Comparison of ENCODE assay signal across 10 cellular contexts in genomic region chr20:23047738-23048214, GRCh38. TPM values are rescaled to one million over a fixed set of nuclear protein-coding genes. Genes with fewer than 3 reads are reported as not detected.
DNase-seq lines count a peak whose midpoint lies in the region; ATAC-seq and TF ChIP-seq lines count a peak whose summit lies in the region.
"Had no signal": no experiment of that assay in that cellular context is flagged by ENCODE, and none has a peak within 500 bp of the region (broad histone marks: within the 10 kb centered on the region; RNA-seq: fewer than 3 reads in every experiment).

No MANE protein-coding gene starts in this region.

- H3K4me3 ChIP-seq in stomach smooth muscle (ENCODE audit: low read length in 2 of 2) = peak overlapping the region; percentile 66 to 76

- ATAC-seq in HG03196 (IDR thresholded peaks at IDR 0.05; ENCODE audit: unreplicated experiment) = no peak

- H3K27ac Mint-ChIP-seq in chondrocyte (ENCODE audit: unreplicated experiment) = no peak overlapping the region

- no peaks in the 10 kb centered on the region for H3K9me3 Mint-ChIP-seq in chondrocyte (ENCODE audit: low read depth)

- H3K9ac ChIP-seq in stomach smooth muscle (ENCODE audit: low read length in 2 of 2) = no peak overlapping the region

- no peaks in the 10 kb centered on the region for H3K27me3 Mint-ChIP-seq in chondrocyte (ENCODE audit: low read depth)

- H3K27me3 ChIP-seq in stomach smooth muscle (ENCODE audit: control insufficient read depth in 1 of 2, insufficient read depth in 2 of 2, low read length in 2 of 2) = peaks cover 35 to 71% of the 10 kb centered on the region in 2 donors

- H3K36me3 ChIP-seq in stomach smooth muscle (ENCODE audit: control insufficient read depth in 2 of 2, insufficient read depth in 2 of 2, low read length in 2 of 2) = no peaks in the 10 kb centered on the region

- no peaks in the 10 kb centered on the region for H3K9me3 ChIP-seq in stomach smooth muscle (ENCODE audit: control insufficient read depth in 2 of 2, low read length in 2 of 2)

- H3K27ac ChIP-seq in stomach smooth muscle (ENCODE audit: low read length) = no peak overlapping the region

- peak overlapping the region; percentile 85 for H3K4me3 Mint-ChIP-seq in chondrocyte (ENCODE audit: unreplicated experiment)

- peaks cover 40% of the 10 kb centered on the region for H3K4me1 ChIP-seq in stomach smooth muscle (ENCODE audit: control insufficient read depth, insufficient read depth, low read length)

- DNase-seq in NCI-H510A (lab: John Stamatoyannopoulos, UW) (peak; percentile 36), chondrocyte (ENCODE audit: low spot score) (no peak), left kidney (ENCODE audit: low read depth, low spot score) (peak; percentile 60), amniotic stem cell (lab: John Stamatoyannopoulos, UW) (no peak), NCI-H2196 (lab: John Stamatoyannopoulos, UW; ENCODE audit: unreplicated experiment) (no peak)
- no peak for DNase-seq in activated T-cell treated with anti-CD3 and anti-CD28 coated beads, Interleukin-2, amount 50 U/mL, for 1 hour
- DNase-seq: activated CD8-positive, alpha-beta memory T cell treated with anti-CD3 and anti-CD28 coated beads for 24 hours; NCI-H446 treated with DMSO at 0.1 percent for 48 hours had no signal

- H3K4me1 Mint-ChIP-seq in chondrocyte (ENCODE audit: low read depth) = peaks cover 38% of the 10 kb centered on the region

- no peak for TF ChIP-seq CTCF in chondrocyte (IDR thresholded peaks at IDR 0.05)

- H3K36me3 Mint-ChIP-seq in chondrocyte (ENCODE audit: low read depth) = peaks cover 2% of the 10 kb centered on the region

RNA-seq across cellular contexts. Expression of gene THBD, which starts 1.7 kb away (rescaled TPM):
- 8.0 to 38.2 TPM (median 37.5 TPM) in 3 replicates for total RNA-seq in chondrocyte

RNA-seq across cellular contexts. Expression of gene SSTR4, which starts 12.7 kb away (rescaled TPM):
- 0.33 TPM in 1 of 3 replicates, not detected in the others for total RNA-seq in chondrocyte

RNA-seq across cellular contexts. Expression of gene CD93, which starts 38.3 kb away (rescaled TPM):
- total RNA-seq in chondrocyte = 0.17 to 3.7 TPM (median 3.4 TPM) in 3 replicates

Comparison
In these comparisons a context has a peak if more than half of its experiments do, and no peak if none do; other contexts are left out.
1. DNase-seq: peak in NCI-H510A (single experiment) and left kidney (single experiment); none in chondrocyte (single experiment), amniotic stem cell (single experiment), activated T-cell treated with anti-CD3 and anti-CD28 coated beads, Interleukin-2, amount 50 U/mL, for 1 hour (single experiment) and NCI-H2196 (single experiment).